In genomic region chr5:172452398-172453205, GRCh38 we compare ENCODE assay signal across 8 cellular contexts. TPM values are rescaled to one million over a fixed set of nuclear protein-coding genes. Genes with fewer than 3 reads are reported as not detected.
DNase-seq lines count a peak whose midpoint lies in the region; ATAC-seq, FAIRE-seq and TF ChIP-seq lines count a peak whose summit lies in the region.

No MANE protein-coding gene starts in this region.

- DNase-seq in activated T-cell treated with anti-CD3 and anti-CD28 coated beads, Interleukin-2, amount 50 U/mL, for 4 hours: no peak
- DNase-seq in activated T-cell treated with anti-CD3 and anti-CD28 coated beads for 4 hours (no peak), astrocyte of the hippocampus (ENCODE audit: low read depth, low spot score) (peak; percentile 89), smooth muscle cell (lab: John Stamatoyannopoulos, UW; ENCODE audit: unreplicated experiment) (no peak), kidney (no peak), NOMO-1 treated with DMSO at 0.1 percent for 48 hours (lab: John Stamatoyannopoulos, UW; ENCODE audit: unreplicated experiment) (no peak), MV-4-11 (lab: John Stamatoyannopoulos, UW) (no peak)

- peak overlapping the region; percentile 11 for H2AFZ ChIP-seq in smooth muscle cell (ENCODE audit: low read depth)

- peaks cover 19% of the 10 kb centered on the region for H3K4me1 ChIP-seq in iPS-15b (ENCODE audit: control insufficient read depth, insufficient read depth, low read length)
- H3K4me1 ChIP-seq in smooth muscle cell (ENCODE audit: low read depth): peaks cover 16% of the 10 kb centered on the region
- peaks cover 0 to 9% of the 10 kb centered on the region in 2 donors for H3K4me1 ChIP-seq in kidney (ENCODE audit: control insufficient read depth in 1 of 2, insufficient read depth in 1 of 2, low read depth in 1 of 2, low read length in 2 of 2)

- peak overlapping the region; percentile 75 for H3K27ac ChIP-seq in smooth muscle cell (ENCODE audit: low read depth)
- peak overlapping the region in 1 of 2 donors; percentile 44 for H3K27ac ChIP-seq in kidney (ENCODE audit: low read depth in 2 of 2, low read length in 2 of 2)

- peaks cover 38% of the 10 kb centered on the region for H3K27me3 Mint-ChIP-seq in activated T-cell treated with anti-CD3 and anti-CD28 coated beads, Interleukin-2, amount 50 U/mL, for 4 hours (ENCODE audit: low read depth)

- no peaks in the 10 kb centered on the region for H3K9me3 ChIP-seq in iPS-15b (ENCODE audit: control insufficient read depth, insufficient read depth, low read length)
- no peaks in the 10 kb centered on the region for H3K9me3 ChIP-seq in smooth muscle cell (replicated peaks; ENCODE audit: low read depth)
- H3K9me3 ChIP-seq in kidney (ENCODE audit: control insufficient read depth in 1 of 2, low read length in 2 of 2): no peaks in the 10 kb centered on the region

- H3K4me2 ChIP-seq in smooth muscle cell: peak overlapping the region; percentile 100

- H3K4me1 Mint-ChIP-seq in activated T-cell treated with anti-CD3 and anti-CD28 coated beads, Interleukin-2, amount 50 U/mL, for 4 hours (ENCODE audit: low read depth): peaks cover 18% of the 10 kb centered on the region

- H3K36me3 ChIP-seq in iPS-15b (ENCODE audit: control insufficient read depth, insufficient read depth, low read length) (no peaks in the 10 kb centered on the region), smooth muscle cell (ENCODE audit: low read depth) (no peaks in the 10 kb centered on the region), kidney (ENCODE audit: control insufficient read depth in 1 of 2, insufficient read depth in 2 of 2, low read length in 2 of 2) (no peaks in the 10 kb centered on the region)

- intact Hi-C loops in kidney (cut with DNase I): no loop called here

- 24% methylated on average over 18 of the region's 18 CpGs for WGBS in smooth muscle cell (ENCODE audit: low lambda C conversion rate)

- peak overlapping the region; percentile 70 for H3K4me3 Mint-ChIP-seq in activated T-cell treated with anti-CD3 and anti-CD28 coated beads, Interleukin-2, amount 50 U/mL, for 4 hours

- ATAC-seq in activated T-cell treated with anti-CD3 and anti-CD28 coated beads, Interleukin-2, amount 50 U/mL, for 4 hours: no peak

- peaks cover 2% of the 10 kb centered on the region for H3K27me3 ChIP-seq in iPS-15b (ENCODE audit: control insufficient read depth, insufficient read depth, low read length)
- H3K27me3 ChIP-seq in smooth muscle cell (ENCODE audit: low read depth): no peaks in the 10 kb centered on the region

- H3K9ac ChIP-seq in iPS-15b (ENCODE audit: low read depth, low read length) (no peak overlapping the region), smooth muscle cell (ENCODE audit: low read depth) (peak overlapping the region; percentile 76), kidney (ENCODE audit: low read length in 2 of 2) (peak overlapping the region in 1 of 2 donors; percentile 65)

- peak overlapping the region; percentile 88 for H3K4me3 ChIP-seq in iPS-15b (ENCODE audit: low read depth, low read length)
- H3K4me3 ChIP-seq in smooth muscle cell: peak overlapping the region; percentile 98
- peak overlapping the region in 1 of 2 donors; percentile 58 for H3K4me3 ChIP-seq in kidney (ENCODE audit: low read length in 2 of 2)

- no peak for TF ChIP-seq CTCF in smooth muscle cell (IDR thresholded peaks at IDR 0.05; ENCODE audit: borderline replicate concordance, insufficient read depth, poor library complexity, severe bottlenecking)
- TF ChIP-seq CTCF in kidney (IDR thresholded peaks at IDR 0.05; ENCODE audit: borderline replicate concordance, extremely low read depth, insufficient read depth): no peak

- no peak for FAIRE-seq in kidney (lab: Jason Lieb, UNC)

- H3F3A ChIP-seq in smooth muscle cell (ENCODE audit: low read depth): peaks cover 30% of the 10 kb centered on the region

- H4K20me1 ChIP-seq in smooth muscle cell (ENCODE audit: low read depth): peaks cover 47% of the 10 kb centered on the region

- H3K36me3 Mint-ChIP-seq in activated T-cell treated with anti-CD3 and anti-CD28 coated beads, Interleukin-2, amount 50 U/mL, for 4 hours (ENCODE audit: insufficient read depth): no peaks in the 10 kb centered on the region

- H3K9me3 Mint-ChIP-seq in activated T-cell treated with anti-CD3 and anti-CD28 coated beads, Interleukin-2, amount 50 U/mL, for 4 hours: no peaks in the 10 kb centered on the region

- peaks cover 48% of the 10 kb centered on the region for H3K79me2 ChIP-seq in smooth muscle cell (ENCODE audit: low read depth)

RNA-seq across cellular contexts. Expression of gene SH3PXD2B, which starts 1.7 kb away (rescaled TPM):
- under 1 TPM; 0.21 to 0.96 (median 0.92) TPM for total RNA-seq in activated T-cell treated with anti-CD3 and anti-CD28 coated beads, Interleukin-2, amount 50 U/mL, for 4 hours
- total RNA-seq in smooth muscle cell (36.5 and 36.7 TPM in 2 replicates), kidney (22.8 TPM)
- polyA plus RNA-seq in smooth muscle cell (39.4 and 43.7 TPM in 2 replicates), kidney (ENCODE audit: insufficient read depth, low read depth, low replicate concordance) (3.1 TPM)

Comparison
In these comparisons a context has a peak if more than half of its experiments do, and no peak if none do; other contexts are left out.
1. RNA of gene SH3PXD2B, which starts 1.7 kb away (total RNA-seq): 36.5 to 36.7 TPM in smooth muscle cell and 22.8 TPM in kidney (single experiment); 0.21 to 0.96 TPM in activated T-cell treated with anti-CD3 and anti-CD28 coated beads, Interleukin-2, amount 50 U/mL, for 4 hours; every median in the first group is over 10 times any median in the second.